In genomic region chr3:33833408-33834116, GRCh38 we compare ENCODE assay signal across 1 cellular context.
TF ChIP-seq lines count a peak whose summit lies in the region.

No MANE protein-coding gene starts in this region.

TF ChIP-seq in WTC11, 78 proteins besides CTCF, POLR2A, EP300 and RAD21 (continued from another document):
- no peak for TF ChIP-seq ARID4B (CRISPR knock-in tag; IDR thresholded peaks at IDR 0.05; ENCODE audit: borderline replicate concordance)
- TF ChIP-seq, protein P1, sequence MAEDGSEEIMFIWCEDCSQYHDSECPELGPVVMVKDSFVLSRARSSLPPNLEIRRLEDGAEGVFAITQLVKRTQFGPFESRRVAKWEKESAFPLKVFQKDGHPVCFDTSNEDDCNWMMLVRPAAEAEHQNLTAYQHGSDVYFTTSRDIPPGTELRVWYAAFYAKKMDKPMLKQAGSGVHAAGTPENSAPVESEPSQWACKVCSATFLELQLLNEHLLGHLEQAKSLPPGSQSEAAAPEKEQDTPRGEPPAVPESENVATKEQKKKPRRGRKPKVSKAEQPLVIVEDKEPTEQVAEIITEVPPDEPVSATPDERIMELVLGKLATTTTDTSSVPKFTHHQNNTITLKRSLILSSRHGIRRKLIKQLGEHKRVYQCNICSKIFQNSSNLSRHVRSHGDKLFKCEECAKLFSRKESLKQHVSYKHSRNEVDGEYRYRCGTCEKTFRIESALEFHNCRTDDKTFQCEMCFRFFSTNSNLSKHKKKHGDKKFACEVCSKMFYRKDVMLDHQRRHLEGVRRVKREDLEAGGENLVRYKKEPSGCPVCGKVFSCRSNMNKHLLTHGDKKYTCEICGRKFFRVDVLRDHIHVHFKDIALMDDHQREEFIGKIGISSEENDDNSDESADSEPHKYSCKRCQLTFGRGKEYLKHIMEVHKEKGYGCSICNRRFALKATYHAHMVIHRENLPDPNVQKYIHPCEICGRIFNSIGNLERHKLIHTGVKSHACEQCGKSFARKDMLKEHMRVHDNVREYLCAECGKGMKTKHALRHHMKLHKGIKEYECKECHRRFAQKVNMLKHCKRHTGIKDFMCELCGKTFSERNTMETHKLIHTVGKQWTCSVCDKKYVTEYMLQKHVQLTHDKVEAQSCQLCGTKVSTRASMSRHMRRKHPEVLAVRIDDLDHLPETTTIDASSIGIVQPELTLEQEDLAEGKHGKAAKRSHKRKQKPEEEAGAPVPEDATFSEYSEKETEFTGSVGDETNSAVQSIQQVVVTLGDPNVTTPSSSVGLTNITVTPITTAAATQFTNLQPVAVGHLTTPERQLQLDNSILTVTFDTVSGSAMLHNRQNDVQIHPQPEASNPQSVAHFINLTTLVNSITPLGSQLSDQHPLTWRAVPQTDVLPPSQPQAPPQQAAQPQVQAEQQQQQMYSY (CRISPR knock-in tag; IDR thresholded peaks at IDR 0.05), result no peak
TF ChIP-seq in WTC11: peak in this region for 0.
